ENCODE assay signal across 1 cellular context in the genomic region with DNA sequence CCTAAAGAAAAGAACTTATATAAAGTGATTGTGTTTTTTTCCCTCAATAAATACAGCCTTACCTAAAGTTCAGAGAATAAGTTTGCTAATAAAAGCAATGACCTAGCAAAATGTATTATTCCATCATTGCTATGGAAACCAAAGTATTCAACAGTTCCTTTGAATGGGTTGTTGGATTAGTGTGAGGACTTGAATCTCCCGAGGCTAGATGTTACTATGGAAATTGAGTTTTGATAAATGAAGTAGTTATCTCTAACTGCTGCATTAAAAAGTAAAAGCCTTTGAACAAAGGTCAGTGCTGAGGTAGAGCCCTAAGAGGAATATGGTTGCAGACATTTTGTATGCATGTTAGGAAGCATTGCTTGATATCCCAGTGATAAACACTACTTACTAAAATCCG.
TF ChIP-seq lines count a peak whose summit lies in the region.

No MANE protein-coding gene starts in this region.

TF ChIP-seq in SK-N-SH, 30 proteins besides CTCF, POLR2A, EP300 and RAD21 (continued from another document):
- TF ChIP-seq SMC3 (IDR thresholded peaks at IDR 0.05; ENCODE audit: low read depth, low read length) (no peak), RXRA (IDR thresholded peaks at IDR 0.05; ENCODE audit: borderline replicate concordance, low read depth) (no peak), FOXM1 (IDR thresholded peaks at IDR 0.05; ENCODE audit: low read depth) (no peak)
